Comparison of ENCODE assay signal across 16 cellular contexts in the genomic region with DNA sequence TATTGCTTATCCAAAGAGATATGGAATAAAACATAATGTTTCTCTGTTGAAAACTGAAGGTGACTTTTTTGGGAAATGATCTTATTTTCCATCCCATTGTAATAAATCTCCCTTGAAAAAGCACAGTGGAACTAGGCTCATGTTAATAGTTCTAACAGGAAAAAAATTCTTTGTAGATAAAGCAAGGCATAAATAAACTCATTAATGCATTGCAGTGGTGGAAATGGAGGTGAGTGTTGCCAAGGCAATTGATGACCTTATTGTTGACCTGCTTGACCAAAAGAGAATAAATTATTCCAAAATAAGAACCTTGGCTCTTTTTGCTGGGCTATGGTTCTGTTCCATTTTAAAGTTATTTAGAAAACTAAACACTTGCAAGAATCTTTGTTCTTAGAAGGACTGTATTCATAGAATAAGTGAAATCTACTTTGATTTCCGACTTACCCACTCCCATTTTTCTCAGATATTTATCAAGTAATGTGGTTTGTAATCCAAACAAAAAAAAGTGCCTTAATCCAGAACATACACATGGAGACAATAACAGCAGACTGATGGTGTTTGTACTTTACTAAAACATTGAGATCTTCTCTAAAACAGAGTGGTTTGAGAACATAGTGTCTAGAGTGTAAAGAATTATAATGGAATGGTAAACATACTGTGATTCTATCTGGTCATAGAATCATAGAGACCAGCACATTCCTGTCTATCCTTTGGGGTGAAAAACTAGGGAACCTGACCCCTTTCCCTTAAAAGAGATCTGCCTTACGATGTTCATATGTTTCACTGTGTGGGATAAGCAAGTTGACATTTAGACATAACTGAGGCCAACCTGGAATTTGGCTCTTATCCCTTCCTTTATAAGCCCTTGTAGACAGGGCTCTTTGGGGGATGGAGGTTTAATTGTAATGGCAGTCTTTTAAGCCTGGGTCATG. TPM values are rescaled to one million over a fixed set of nuclear protein-coding genes. Genes with fewer than 3 reads are reported as not detected.
DNase-seq lines count a peak whose midpoint lies in the region; FAIRE-seq and TF ChIP-seq lines count a peak whose summit lies in the region.
"Had no signal": no experiment of that assay in that cellular context is flagged by ENCODE, and none has a peak within 500 bp of the region (broad histone marks: within the 10 kb centered on the region; RNA-seq: fewer than 3 reads in every experiment).

No MANE protein-coding gene starts in this region.

- TF ChIP-seq CTCF in astrocyte of the spinal cord (IDR thresholded peaks at IDR 0.05; ENCODE audit: low read depth, low read length) (no peak), stomach (IDR thresholded peaks at IDR 0.05) (no peak)

- H3K27ac Mint-ChIP-seq in activated naive CD4-positive, alpha-beta T cell treated with anti-CD3 and anti-CD28 coated beads for 36 hours = no peak overlapping the region
- H3K27ac Mint-ChIP-seq: activated naive CD8-positive, alpha-beta T cell; mesothelial cell of epicardium had no signal

- H3K4me3 ChIP-seq in astrocyte of the spinal cord (ENCODE audit: low read depth, low read length) (no peak overlapping the region), stomach (no peak overlapping the region)

- H3K4me1 Mint-ChIP-seq in activated naive CD4-positive, alpha-beta T cell treated with anti-CD3 and anti-CD28 coated beads for 36 hours (ENCODE audit: low read depth) = no peaks in the 10 kb centered on the region

- intact Hi-C loops in stomach (cut with DNase I; ENCODE audit: low total_unique reads) = no loop called here
- intact Hi-C loops in activated naive CD4-positive, alpha-beta T cell treated with anti-CD3 and anti-CD28 coated beads for 36 hours (cut with micrococcal nuclease) = no loop called here

- peaks cover 5% of the 10 kb centered on the region for H3K9me3 Mint-ChIP-seq in activated naive CD4-positive, alpha-beta T cell treated with anti-CD3 and anti-CD28 coated beads for 36 hours

- CTCF ChIA-PET in activated naive CD4-positive, alpha-beta T cell treated with anti-CD3 and anti-CD28 coated beads for 36 hours (lab: Charles Lee) = no interaction called here

- 44 to 55% (median 49%) methylated on average over 2 of the region's 2 CpGs for WGBS in stomach, 5 donors

- no peak for TF ChIP-seq EP300 in stomach (IDR thresholded peaks at IDR 0.05)

- peaks cover 53% of the 10 kb centered on the region for H3K36me3 Mint-ChIP-seq in activated naive CD4-positive, alpha-beta T cell treated with anti-CD3 and anti-CD28 coated beads for 36 hours (ENCODE audit: low read depth)

- in situ Hi-C loops in astrocyte of the spinal cord (cut with HindIII; ENCODE audit: low sequenced_read_pairs) = no loop called here

- no peaks in the 10 kb centered on the region for H3K27me3 Mint-ChIP-seq in activated naive CD4-positive, alpha-beta T cell treated with anti-CD3 and anti-CD28 coated beads for 36 hours (ENCODE audit: low read depth)
- H3K27me3 Mint-ChIP-seq: activated naive CD8-positive, alpha-beta T cell had no signal

- FAIRE-seq in GM19239 (lab: Jason Lieb, UNC) (peak; percentile 37), islet of Langerhans (lab: Jason Lieb, UNC) (peak; percentile 91)

- H3K27me3 ChIP-seq in stomach = no peaks in the 10 kb centered on the region

- peaks cover 10 to 38% (median 23%) of the 10 kb centered on the region in 4 donors for H3K4me1 ChIP-seq in stomach

- H3K9me3 ChIP-seq in stomach = no peaks in the 10 kb centered on the region

- TF ChIP-seq POLR2A in stomach (IDR thresholded peaks at IDR 0.05) = no peak

- no peak overlapping the region for H3K4me3 Mint-ChIP-seq in activated naive CD4-positive, alpha-beta T cell treated with anti-CD3 and anti-CD28 coated beads for 36 hours
- H3K4me3 Mint-ChIP-seq: activated naive CD8-positive, alpha-beta T cell; mesothelial cell of epicardium had no signal

- DNase-seq in GM19239 (ENCODE audit: insufficient read length, low spot score) = no peak
- DNase-seq in astrocyte of the spinal cord (ENCODE audit: low read depth, low spot score) = peak; percentile 32
- no peak for DNase-seq in stomach
- DNase-seq in HUDEP-2 (lab: John Stamatoyannopoulos, UW; ENCODE audit: unreplicated experiment in 76 of 76) = no peak
- DNase-seq in activated naive CD4-positive, alpha-beta T cell treated with anti-CD3 and anti-CD28 coated beads for 36 hours = no peak
- no peak for DNase-seq in NCI-H446 treated with DMSO at 0.1 percent for 48 hours (lab: John Stamatoyannopoulos, UW)
- DNase-seq in NCI-H146 treated with DMSO at 0.1 percent for 48 hours (lab: John Stamatoyannopoulos, UW; ENCODE audit: unreplicated experiment) = no peak
- DNase-seq: activated T-cell treated with anti-CD3 and anti-CD28 coated beads, Interleukin-2, amount 50 U/mL, for 1 hour; cerebellar nuclear complex; NCI-H1417; NCI-H510A; stimulated activated naive CD4-positive, alpha-beta T cell treated with Interleukin-2 at 50 U/mL for 16 hours had no signal

- peaks cover 0 to 22% (median 2%) of the 10 kb centered on the region in 4 donors for H3K36me3 ChIP-seq in stomach

- peak overlapping the region in 4 of 5 donors; percentile 68 to 82 (median 74) for H3K27ac ChIP-seq in stomach
- H3K27ac ChIP-seq: KMS-11 had no signal

RNA-seq across cellular contexts. Expression of a gene that starts 55.4 kb away (rescaled TPM):
- total RNA-seq in stomach = 100 to 1,000 TPM in 1 of 5 donors, 10 to 100 TPM in 4; 49.7 to 124 (median 52.5) TPM
- 10 to 100 TPM in 1 of 3 donors, 1 to 10 TPM in 2; 7.0 to 10.2 (median 9.3) TPM for polyA plus RNA-seq in stomach
- total RNA-seq in activated naive CD4-positive, alpha-beta T cell treated with anti-CD3 and anti-CD28 coated beads for 36 hours = 10 to 100 TPM; 40.6 to 41.9 TPM
